ENCODE assay signal across 16 cellular contexts in genomic region chr3:87696276-87697013, GRCh38.
"Had no signal": no experiment of that assay in that cellular context is flagged by ENCODE, and none has a peak within 500 bp of the region (broad histone marks: within the 10 kb centered on the region; RNA-seq: fewer than 3 reads in every experiment).

No MANE protein-coding gene starts in this region.

- ATAC-seq: activated naive CD8-positive, alpha-beta T cell treated with anti-CD3 and anti-CD28 coated beads, Interleukin-2, amount 50 U/mL, for 24 hours; heart left ventricle; left colon; mucosa of descending colon; stimulated activated naive CD8-positive, alpha-beta T cell treated with anti-CD3 and anti-CD28 coated beads, Interleukin-15, amount 100 ng/mL, for 72 hours had no signal

- H3K4me1 Mint-ChIP-seq: activated CD4-positive, alpha-beta T cell treated with anti-CD3 and anti-CD28 coated beads, Interleukin-2, amount 10 ng/mL, durations not matched to agents 24 days and 14 days; activated naive CD8-positive, alpha-beta T cell treated with anti-CD3 and anti-CD28 coated beads, Interleukin-2, amount 50 U/mL, for 24 hours; stimulated activated naive CD8-positive, alpha-beta T cell treated with anti-CD3 and anti-CD28 coated beads, Interleukin-15, amount 100 ng/mL, for 72 hours had no signal

- H3K4me3 ChIP-seq: ascending aorta, cardiac muscle cell, heart left ventricle, mucosa of descending colon, sigmoid colon, thoracic aorta had no signal

- H3K27me3 ChIP-seq: ascending aorta, cardiac muscle cell, heart left ventricle, sigmoid colon had no signal

- H3K27ac Mint-ChIP-seq: activated CD4-positive, alpha-beta T cell treated with anti-CD3 and anti-CD28 coated beads, Interleukin-2, amount 10 ng/mL, durations not matched to agents 24 days and 14 days; activated naive CD8-positive, alpha-beta T cell treated with anti-CD3 and anti-CD28 coated beads, Interleukin-2, amount 50 U/mL, for 24 hours; nephron progenitor cell; stimulated activated naive CD8-positive, alpha-beta T cell treated with anti-CD3 and anti-CD28 coated beads, Interleukin-15, amount 100 ng/mL, for 72 hours had no signal

- H3K4me3 Mint-ChIP-seq: activated CD4-positive, alpha-beta T cell treated with anti-CD3 and anti-CD28 coated beads, Interleukin-2, amount 10 ng/mL, durations not matched to agents 24 days and 14 days; activated naive CD8-positive, alpha-beta T cell treated with anti-CD3 and anti-CD28 coated beads, Interleukin-2, amount 50 U/mL, for 24 hours; nephron progenitor cell; stimulated activated naive CD8-positive, alpha-beta T cell treated with anti-CD3 and anti-CD28 coated beads, Interleukin-15, amount 100 ng/mL, for 72 hours had no signal

- DNase-seq: activated CD4-positive, alpha-beta T cell treated with anti-CD3 and anti-CD28 coated beads, Interleukin-2, amount 10 ng/mL, durations not matched to agents 24 days and 14 days; activated CD8-positive, alpha-beta memory T cell treated with anti-CD3 and anti-CD28 coated beads for 24 hours; activated naive CD4-positive, alpha-beta T cell treated with Interleukin-2 at 50 U/mL for 16 hours; activated naive CD8-positive, alpha-beta T cell treated with anti-CD3 and anti-CD28 coated beads, Interleukin-2, amount 50 U/mL, for 24 hours; foreskin melanocyte; heart left ventricle; left colon; mucosa of descending colon; nephron progenitor cell; sigmoid colon; stimulated activated CD4-positive, alpha-beta T cell treated with anti-CD3 and anti-CD28 coated beads, Interleukin-12 subunit alpha, Interleukin-12 subunit beta, amount 100 ng/mL, for 4 hours; stimulated activated naive CD8-positive, alpha-beta T cell treated with anti-CD3 and anti-CD28 coated beads, Interleukin-15, amount 100 ng/mL, for 72 hours; T1000 had no signal

- H3K4me1 ChIP-seq: ascending aorta, heart left ventricle had no signal

- H3K9me3 Mint-ChIP-seq: activated CD4-positive, alpha-beta T cell treated with anti-CD3 and anti-CD28 coated beads, Interleukin-2, amount 10 ng/mL, durations not matched to agents 24 days and 14 days; activated naive CD8-positive, alpha-beta T cell treated with anti-CD3 and anti-CD28 coated beads, Interleukin-2, amount 50 U/mL, for 24 hours; nephron progenitor cell; stimulated activated naive CD8-positive, alpha-beta T cell treated with anti-CD3 and anti-CD28 coated beads, Interleukin-15, amount 100 ng/mL, for 72 hours had no signal

- H3K36me3 ChIP-seq: ascending aorta, cardiac muscle cell, heart left ventricle, sigmoid colon, thoracic aorta had no signal

- H3K27me3 Mint-ChIP-seq: activated CD4-positive, alpha-beta T cell treated with anti-CD3 and anti-CD28 coated beads, Interleukin-2, amount 10 ng/mL, durations not matched to agents 24 days and 14 days; activated naive CD8-positive, alpha-beta T cell treated with anti-CD3 and anti-CD28 coated beads, Interleukin-2, amount 50 U/mL, for 24 hours; stimulated activated naive CD8-positive, alpha-beta T cell treated with anti-CD3 and anti-CD28 coated beads, Interleukin-15, amount 100 ng/mL, for 72 hours had no signal

- H3K27ac ChIP-seq: ascending aorta, cardiac muscle cell, heart left ventricle, sigmoid colon, thoracic aorta had no signal
